ENCODE assay signal across 10 cellular contexts in genomic region chr17:17809527-17810373, GRCh38. TPM values are rescaled to one million over a fixed set of nuclear protein-coding genes. Genes with fewer than 3 reads are reported as not detected.
DNase-seq lines count a peak whose midpoint lies in the region; TF ChIP-seq lines count a peak whose summit lies in the region.
"Had no signal": no experiment of that assay in that cellular context is flagged by ENCODE, and none has a peak within 500 bp of the region (broad histone marks: within the 10 kb centered on the region; RNA-seq: fewer than 3 reads in every experiment).

No MANE protein-coding gene starts in this region.

- H3K4me3 Mint-ChIP-seq in nephron progenitor cell (peak overlapping the region; percentile 64), Calu3 (ENCODE audit: low read depth, unreplicated experiment) (no peak overlapping the region)
- H3K4me3 Mint-ChIP-seq: CD8-positive, alpha-beta T cell had no signal

- peaks cover 0 to 28% (median 6%) of the 10 kb centered on the region in 4 donors for H3K4me1 ChIP-seq in Peyer's patch

- H3K9me3 Mint-ChIP-seq in nephron progenitor cell (no peaks in the 10 kb centered on the region), Calu3 (ENCODE audit: low read depth, unreplicated experiment) (no peaks in the 10 kb centered on the region)
- H3K9me3 Mint-ChIP-seq: CD8-positive, alpha-beta T cell had no signal

- H3K36me3 Mint-ChIP-seq in nephron progenitor cell (ENCODE audit: low read depth) (peaks cover 24% of the 10 kb centered on the region), Calu3 (ENCODE audit: insufficient read depth, unreplicated experiment) (peaks cover 72% of the 10 kb centered on the region)

- H3K4me1 Mint-ChIP-seq in nephron progenitor cell (peaks cover 43% of the 10 kb centered on the region), Calu3 (ENCODE audit: low read depth, unreplicated experiment) (peaks cover 7% of the 10 kb centered on the region)

- no peaks in the 10 kb centered on the region for H3K27me3 Mint-ChIP-seq in nephron progenitor cell (ENCODE audit: low read depth, poor library complexity)
- H3K27me3 Mint-ChIP-seq in Calu3 (ENCODE audit: unreplicated experiment): no peaks in the 10 kb centered on the region

- DNase-seq in AG04450 (ENCODE audit: low read depth, low spot score): no peak
- DNase-seq in Peyer's patch: no peak
- peak; percentile 68 for DNase-seq in fibroblast of villous mesenchyme (ENCODE audit: low read depth)
- DNase-seq in nephron progenitor cell: peak; percentile 83
- no peak for DNase-seq in Calu3
- no peak for DNase-seq in NK-92 treated with Interleukin-12 subunit alpha and Interleukin-12 subunit beta, amount 100 ng/mL, for 24 hours (lab: John Stamatoyannopoulos, UW)
- DNase-seq in GM13977 (ENCODE audit: low spot score): no peak
- DNase-seq in NCI-H1930 (lab: John Stamatoyannopoulos, UW): no peak
- DNase-seq: CD8-positive, alpha-beta T cell; PC-3 had no signal

- BruUV-seq in Calu3 (replicated peaks; lab: Mats Ljungman, UMichigan): no TSS peak

- no peak overlapping the region for H3K4me3 ChIP-seq in AG04450 (ENCODE audit: low read depth, low read length)
- peak overlapping the region in 3 of 4 donors; percentile 3 to 38 (median 18) for H3K4me3 ChIP-seq in Peyer's patch
- no peak overlapping the region for H3K4me3 ChIP-seq in fibroblast of villous mesenchyme (ENCODE audit: low read depth, low read length)

- H3K27ac Mint-ChIP-seq in nephron progenitor cell: peak overlapping the region; percentile 98
- H3K27ac Mint-ChIP-seq in Calu3 (ENCODE audit: unreplicated experiment): no peak overlapping the region
- H3K27ac Mint-ChIP-seq: CD8-positive, alpha-beta T cell had no signal

- H3K27ac ChIP-seq in AG04450 (ENCODE audit: low read depth, low read length): peak overlapping the region; percentile 21
- H3K27ac ChIP-seq in Peyer's patch: peak overlapping the region in 3 of 4 donors; percentile 41 to 64 (median 42)

- CTCF ChIA-PET in AG04450 (lab: Charles Lee): interaction anchor here (0.8 to 2.1 kb wide), 3 partner anchors 77 to 224 kb away, joined by 3 to 7 read pairs (median 3); no protein-coding TSS in a partner anchor
- CTCF ChIA-PET in Calu3 (lab: Charles Lee): no interaction called here

- peaks cover 0 to 56% (median 0%) of the 10 kb centered on the region in 3 donors for H3K36me3 ChIP-seq in Peyer's patch

- H3K27me3 ChIP-seq in AG04450 (ENCODE audit: control insufficient read depth, insufficient read depth, low read length) (no peaks in the 10 kb centered on the region), Peyer's patch (no peaks in the 10 kb centered on the region)

- TF ChIP-seq CTCF in AG04450 (IDR thresholded peaks at IDR 0.05; ENCODE audit: low read depth, low read length) (no peak), Peyer's patch (IDR thresholded peaks at IDR 0.05) (no peak), fibroblast of villous mesenchyme (IDR thresholded peaks at IDR 0.05; ENCODE audit: insufficient read depth, low read depth, low read length) (no peak), nephron progenitor cell (IDR thresholded peaks at IDR 0.05) (no peak), Calu3 (IDR thresholded peaks at IDR 0.05; ENCODE audit: unreplicated experiment) (no peak), GM13977 (IDR thresholded peaks at IDR 0.05; ENCODE audit: extremely low read depth, insufficient read depth, missing control alignments) (no peak)

- no peak for TF ChIP-seq POLR2A in Peyer's patch (IDR thresholded peaks at IDR 0.05)

- intact Hi-C loops in Calu3 (cut with micrococcal nuclease; ENCODE audit: unreplicated experiment): loop anchor here (10.0 kb wide), 1 partner anchor 55 kb away; no protein-coding TSS in a partner anchor

- in situ Hi-C loops in GM13977 (cut with MboI; ENCODE audit: low pct_unique_long_range_greater_than_20kb, low sequenced_read_pairs, unreplicated experiment): no loop called here

- POLR2A ChIA-PET in AG04450 (lab: Yijun Ruan, JAX): no interaction called here

- peaks cover 5% of the 10 kb centered on the region; the same call in 1 of the 2 replicates for H3K9me3 ChIP-seq in AG04450 (ENCODE audit: control insufficient read depth, insufficient read depth, low read length)
- H3K9me3 ChIP-seq in Peyer's patch: no peaks in the 10 kb centered on the region

RNA-seq across cellular contexts. Expression of gene SREBF1, which starts 27.0 kb away (rescaled TPM):
- 13.6 and 13.7 TPM in 2 replicates for polyA plus RNA-seq in AG04450 (2011; rRNA removed)
- 24.9 and 28.1 TPM in 2 replicates for polyA minus RNA-seq in AG04450 (2011; rRNA and poly(A)+ RNA removed)
- total RNA-seq in Peyer's patch (100 to 1,000 TPM; 118 to 226 (median 185) TPM), fibroblast of villous mesenchyme (92.0 and 128 TPM in 2 replicates), Calu3 (2022) (104 and 110 TPM in 2 replicates)

Comparison
In these comparisons a context has a peak if more than half of its experiments do, and no peak if none do; other contexts are left out.
1. DNase-seq: peak in fibroblast of villous mesenchyme (single experiment) and nephron progenitor cell (single experiment); none in AG04450 (single experiment), Peyer's patch (0 of 3), Calu3 (single experiment), NK-92 treated with Interleukin-12 subunit alpha and Interleukin-12 subunit beta, amount 100 ng/mL, for 24 hours (single experiment), GM13977 (single experiment) and NCI-H1930 (0 of 2).
2. H3K4me3 ChIP-seq: peak in Peyer's patch (3 of 4); none in AG04450 (single experiment) and fibroblast of villous mesenchyme (single experiment).